ENCODE assay signal across 8 cellular contexts in genomic region chr4:142883433-142883832, GRCh38. TPM values are rescaled to one million over a fixed set of nuclear protein-coding genes. Genes with fewer than 3 reads are reported as not detected.
DNase-seq lines count a peak whose midpoint lies in the region; ATAC-seq and TF ChIP-seq lines count a peak whose summit lies in the region.

No MANE protein-coding gene starts in this region.

- H3F3A ChIP-seq in neural cell (ENCODE audit: insufficient read depth, low read length, poor library complexity, severe bottlenecking), result no peaks in the 10 kb centered on the region
- H3F3A ChIP-seq in PC-9 (ENCODE audit: insufficient read depth, low read depth), result no peaks in the 10 kb centered on the region

- no peak overlapping the region for H3K4me3 Mint-ChIP-seq in activated T-helper 17 cell treated with anti-CD3 and anti-CD28 coated beads, Interleukin-2, amount 50 U/mL, for 72 hours

- no peaks in the 10 kb centered on the region for H4K20me1 ChIP-seq in Karpas-422 (ENCODE audit: insufficient read depth, low read depth, low read length)
- H4K20me1 ChIP-seq in neural cell (ENCODE audit: insufficient read depth), result no peaks in the 10 kb centered on the region
- H4K20me1 ChIP-seq in PC-9 (ENCODE audit: insufficient read depth), result no peaks in the 10 kb centered on the region

- H3K4me1 ChIP-seq in Karpas-422 (ENCODE audit: low read length) (peaks cover 11% of the 10 kb centered on the region), PC-9 (replicated peaks; ENCODE audit: insufficient read depth) (no peaks in the 10 kb centered on the region)

- BruUV-seq in PC-9 (replicated peaks; lab: Mats Ljungman, UMichigan), result no TSS peak

- H3K9me2 ChIP-seq in Karpas-422 (replicated peaks; ENCODE audit: insufficient read depth, low read length) (no peaks in the 10 kb centered on the region), neural cell (ENCODE audit: insufficient read depth, low read length) (no peaks in the 10 kb centered on the region), PC-9 (ENCODE audit: insufficient read depth) (no peaks in the 10 kb centered on the region)

- H3K36me3 Mint-ChIP-seq in activated T-helper 17 cell treated with anti-CD3 and anti-CD28 coated beads, Interleukin-2, amount 50 U/mL, for 72 hours (ENCODE audit: low read depth), result no peaks in the 10 kb centered on the region

- H2AFZ ChIP-seq in Karpas-422 (ENCODE audit: low read length) (no peak overlapping the region), neural cell (ENCODE audit: low read depth, low read length) (no peak overlapping the region), PC-9 (no peak overlapping the region)

- H3K4me1 Mint-ChIP-seq in activated T-helper 17 cell treated with anti-CD3 and anti-CD28 coated beads, Interleukin-2, amount 50 U/mL, for 72 hours, result no peaks in the 10 kb centered on the region

- H3K9me3 Mint-ChIP-seq in activated T-helper 17 cell treated with anti-CD3 and anti-CD28 coated beads, Interleukin-2, amount 50 U/mL, for 72 hours, result no peaks in the 10 kb centered on the region

- H3K27me3 ChIP-seq in Karpas-422 (ENCODE audit: low read length) (no peaks in the 10 kb centered on the region), neural cell (ENCODE audit: insufficient read depth, low read depth, low read length) (no peaks in the 10 kb centered on the region), PC-9 (ENCODE audit: insufficient read depth, low read depth) (no peaks in the 10 kb centered on the region)

- TF ChIP-seq RAD21 in neural cell (conservative IDR thresholded peaks at IDR 0.05), result peak; percentile 32

- no peak for ATAC-seq in GM18909 (IDR thresholded peaks at IDR 0.05; ENCODE audit: poor library complexity, unreplicated experiment)
- no peak for ATAC-seq in activated T-helper 17 cell treated with anti-CD3 and anti-CD28 coated beads, Interleukin-2, amount 50 U/mL, for 72 hours (replicated peaks)

- H3K27ac Mint-ChIP-seq in activated T-helper 17 cell treated with anti-CD3 and anti-CD28 coated beads, Interleukin-2, amount 50 U/mL, for 72 hours, result no peak overlapping the region

- intact Hi-C loops in PC-9 (cut with micrococcal nuclease; ENCODE audit: unreplicated experiment), result no loop called here

- H3K36me3 ChIP-seq in Karpas-422 (ENCODE audit: insufficient read depth, low read length), result no peaks in the 10 kb centered on the region
- no peaks in the 10 kb centered on the region for H3K36me3 ChIP-seq in neural cell (ENCODE audit: insufficient read depth, low read length)
- no peaks in the 10 kb centered on the region for H3K36me3 ChIP-seq in PC-9 (ENCODE audit: low read depth)

- CTCF ChIA-PET in PC-9 (lab: Charles Lee), result no interaction called here

- no peaks in the 10 kb centered on the region for H3K27me3 Mint-ChIP-seq in activated T-helper 17 cell treated with anti-CD3 and anti-CD28 coated beads, Interleukin-2, amount 50 U/mL, for 72 hours

- TF ChIP-seq CTCF in neural cell (IDR thresholded peaks at IDR 0.05; ENCODE audit: poor library complexity, severe bottlenecking), result peak; percentile 42
- TF ChIP-seq CTCF in PC-9 (conservative IDR thresholded peaks at IDR 0.05), result no peak

- H3K79me2 ChIP-seq in Karpas-422 (ENCODE audit: low read length) (no peaks in the 10 kb centered on the region), neural cell (replicated peaks; ENCODE audit: insufficient read depth, low read length) (no peaks in the 10 kb centered on the region), PC-9 (ENCODE audit: low read depth) (no peaks in the 10 kb centered on the region)

- POLR2A ChIA-PET in PC-9 (lab: Charles Lee; ENCODE audit: unreplicated experiment), result no interaction called here

- TF ChIP-seq EP300 in neural cell (conservative IDR thresholded peaks at IDR 0.05; ENCODE audit: poor library complexity, severe bottlenecking), result no peak

- no peak overlapping the region for H3K9ac ChIP-seq in Karpas-422 (ENCODE audit: low read length)
- H3K9ac ChIP-seq in neural cell (ENCODE audit: low read length), result no peak overlapping the region

- no peak overlapping the region for H3K4me2 ChIP-seq in Karpas-422 (ENCODE audit: low read depth, low read length, poor library complexity, severe bottlenecking)
- no peak overlapping the region for H3K4me2 ChIP-seq in neural cell (ENCODE audit: low read length)
- no peak overlapping the region for H3K4me2 ChIP-seq in PC-9

- H3K27ac ChIP-seq in Karpas-422 (ENCODE audit: low read length), result no peak overlapping the region
- no peak overlapping the region for H3K27ac ChIP-seq in neural cell (ENCODE audit: low read length)
- no peak overlapping the region for H3K27ac ChIP-seq in PC-9

- no peak overlapping the region for H3K4me3 ChIP-seq in Karpas-422 (ENCODE audit: low read length)
- H3K4me3 ChIP-seq in neural cell (ENCODE audit: low read length), result no peak overlapping the region
- H3K4me3 ChIP-seq in PC-9, result no peak overlapping the region

- H3K9me3 ChIP-seq in Karpas-422 (ENCODE audit: low read length) (no peaks in the 10 kb centered on the region), neural cell (ENCODE audit: low read length) (no peaks in the 10 kb centered on the region), PC-9 (ENCODE audit: insufficient read depth, low read depth) (no peaks in the 10 kb centered on the region)

- DNase-seq in DMS153 treated with DMSO at 0.1 percent for 48 hours (lab: John Stamatoyannopoulos, UW; ENCODE audit: unreplicated experiment) (peak; percentile 12), DMS153 (lab: John Stamatoyannopoulos, UW) (no peak), Karpas-422 (peak; percentile 65), cerebellar cortex (ENCODE audit: low spot score) (peak; percentile 10), PC-9 (no peak)

TF ChIP-seq in neural cell, 6 proteins besides CTCF, POLR2A, EP300 and RAD21:
- no peak for TF ChIP-seq MXI1 (conservative IDR thresholded peaks at IDR 0.05; ENCODE audit: poor library complexity, severe bottlenecking)
- peak; percentile 22 for TF ChIP-seq SMC3 (conservative IDR thresholded peaks at IDR 0.05; ENCODE audit: poor library complexity)
TF ChIP-seq in neural cell: peak in this region for 1.

RNA-seq across cellular contexts. Expression of gene INPP4B, which starts 37.3 kb away (rescaled TPM):
- total RNA-seq in Karpas-422 (2014; rRNA removed; shearing (Covaris generic); ENCODE audit: low replicate concordance), result not detected in 2 replicates
- 0.10 and 0.30 TPM in 2 replicates for polyA plus RNA-seq in neural cell
- polyA minus RNA-seq in neural cell, result 1.6 and 4.6 TPM in 2 replicates
- 10 to 100 TPM; 53.9 to 65.0 TPM for total RNA-seq in activated T-helper 17 cell treated with anti-CD3 and anti-CD28 coated beads, Interleukin-2, amount 50 U/mL, for 72 hours
- 46.9 and 53.7 TPM in 2 replicates for total RNA-seq in PC-9 (2021)

Comparison
In these comparisons a context has a peak if more than half of its experiments do, and no peak if none do; other contexts are left out.
1. DNase-seq: peak in DMS153 treated with DMSO at 0.1 percent for 48 hours (single experiment), Karpas-422 (single experiment) and cerebellar cortex (single experiment); none in DMS153 (single experiment) and PC-9 (0 of 2).
2. RNA of gene INPP4B, which starts 37.3 kb away (total RNA-seq): 53.9 to 65.0 TPM in activated T-helper 17 cell treated with anti-CD3 and anti-CD28 coated beads, Interleukin-2, amount 50 U/mL, for 72 hours and 46.9 to 53.7 TPM in PC-9; not detected in Karpas-422; every median in the first group is over 10 times any median in the second.